ENCODE assay signal across 12 cellular contexts in genomic region chr1:48691429-48692001, GRCh38.
A peak's percentile ranks its signal among the peaks of the same experiment; 100 is the strongest.
DNase-seq lines count a peak whose midpoint lies in the region; ATAC-seq and TF ChIP-seq lines count a peak whose summit lies in the region.
"Had no signal": no experiment of that assay in that cellular context is flagged by ENCODE, and none has a peak within 500 bp of the region (broad histone marks: within the 10 kb centered on the region; RNA-seq: fewer than 3 reads in every experiment).

No MANE protein-coding gene starts in this region.

- peak; percentile 58 for ATAC-seq in GM18519 (IDR thresholded peaks at IDR 0.05; ENCODE audit: low FRiP score, unreplicated experiment)
- ATAC-seq in GM19397 (IDR thresholded peaks at IDR 0.05; ENCODE audit: unreplicated experiment), result peak; percentile 59
- peak; percentile 63 for ATAC-seq in HG03039 (IDR thresholded peaks at IDR 0.05; ENCODE audit: unreplicated experiment)
- ATAC-seq in GM21390 (IDR thresholded peaks at IDR 0.05; ENCODE audit: unreplicated experiment), result no peak

- TF ChIP-seq CTCF in fibroblast of mammary gland (conservative IDR thresholded peaks at IDR 0.05; ENCODE audit: control insufficient read depth, insufficient read depth, low read depth, low read length), result no peak

- H3K4me3 ChIP-seq in fibroblast of mammary gland (ENCODE audit: control insufficient read depth, low read depth, low read length), result no peak overlapping the region

- DNase-seq in fibroblast of mammary gland (ENCODE audit: low read depth) (peak; percentile 16), nucleus accumbens (lab: John Stamatoyannopoulos, UW) (no peak), cerebellum (ENCODE audit: low spot score) (no peak)
- DNase-seq in central memory CD4-positive, alpha-beta T cell, result no peak
- DNase-seq: activated naive CD4-positive, alpha-beta T cell treated with anti-CD3 and anti-CD28 coated beads, Interleukin-2, amount 50 U/mL, for 16 hours; glutamatergic neuron; NCI-H2029 treated with DMSO at 0.1 percent for 48 hours; stimulated activated CD4-positive, alpha-beta T cell treated with anti-CD3 and anti-CD28 coated beads, Interleukin-4, amount 100 ng/mL, for 4 hours had no signal
